Comparison of ENCODE assay signal across 2 cellular contexts in the genomic region with DNA sequence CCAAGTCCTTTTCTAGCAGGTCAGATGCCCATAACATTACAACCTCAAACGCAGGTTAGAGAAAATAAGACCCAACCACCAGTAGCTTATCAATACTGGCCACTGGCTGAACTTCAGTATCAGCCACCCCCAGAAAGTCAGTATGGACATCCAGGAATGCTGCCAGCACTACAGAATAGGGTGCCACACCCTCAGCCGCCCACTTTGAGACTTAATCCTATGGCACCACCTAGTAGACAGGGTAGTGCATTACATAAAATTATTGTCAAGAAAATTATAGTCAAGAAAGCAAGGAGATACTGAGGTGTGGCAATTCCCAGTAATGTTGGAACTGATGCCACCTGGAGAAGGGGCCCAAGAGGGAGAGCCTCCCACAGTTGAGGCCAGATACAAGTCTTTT.
TF ChIP-seq lines count a peak whose summit lies in the region.

No MANE protein-coding gene starts in this region.

TF ChIP-seq in SK-N-SH, 30 proteins besides CTCF, POLR2A, EP300 and RAD21:
- TF ChIP-seq TAF1 (IDR thresholded peaks at IDR 0.05; ENCODE audit: borderline replicate concordance, low read depth, low read length) (no peak), NFIC (IDR thresholded peaks at IDR 0.05; ENCODE audit: borderline replicate concordance) (no peak), EZH2phosphoT487 (IDR thresholded peaks at IDR 0.05; ENCODE audit: borderline replicate concordance, low read depth) (no peak), FOXM1 (IDR thresholded peaks at IDR 0.05; ENCODE audit: low read depth) (no peak)

TF ChIP-seq in SK-N-SH treated with all-trans-retinoic acid at 6 μM for 48 hours, 23 proteins besides CTCF, POLR2A, EP300 and RAD21:
- TF ChIP-seq, protein P1, sequence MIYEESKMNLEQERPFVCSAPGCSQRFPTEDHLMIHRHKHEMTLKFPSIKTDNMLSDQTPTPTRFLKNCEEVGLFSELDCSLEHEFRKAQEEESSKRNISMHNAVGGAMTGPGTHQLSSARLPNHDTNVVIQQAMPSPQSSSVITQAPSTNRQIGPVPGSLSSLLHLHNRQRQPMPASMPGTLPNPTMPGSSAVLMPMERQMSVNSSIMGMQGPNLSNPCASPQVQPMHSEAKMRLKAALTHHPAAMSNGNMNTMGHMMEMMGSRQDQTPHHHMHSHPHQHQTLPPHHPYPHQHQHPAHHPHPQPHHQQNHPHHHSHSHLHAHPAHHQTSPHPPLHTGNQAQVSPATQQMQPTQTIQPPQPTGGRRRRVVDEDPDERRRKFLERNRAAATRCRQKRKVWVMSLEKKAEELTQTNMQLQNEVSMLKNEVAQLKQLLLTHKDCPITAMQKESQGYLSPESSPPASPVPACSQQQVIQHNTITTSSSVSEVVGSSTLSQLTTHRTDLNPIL (CRISPR knock-in tag; IDR thresholded peaks at IDR 0.05; ENCODE audit: low read depth) = no peak
- TF ChIP-seq, protein P2, sequence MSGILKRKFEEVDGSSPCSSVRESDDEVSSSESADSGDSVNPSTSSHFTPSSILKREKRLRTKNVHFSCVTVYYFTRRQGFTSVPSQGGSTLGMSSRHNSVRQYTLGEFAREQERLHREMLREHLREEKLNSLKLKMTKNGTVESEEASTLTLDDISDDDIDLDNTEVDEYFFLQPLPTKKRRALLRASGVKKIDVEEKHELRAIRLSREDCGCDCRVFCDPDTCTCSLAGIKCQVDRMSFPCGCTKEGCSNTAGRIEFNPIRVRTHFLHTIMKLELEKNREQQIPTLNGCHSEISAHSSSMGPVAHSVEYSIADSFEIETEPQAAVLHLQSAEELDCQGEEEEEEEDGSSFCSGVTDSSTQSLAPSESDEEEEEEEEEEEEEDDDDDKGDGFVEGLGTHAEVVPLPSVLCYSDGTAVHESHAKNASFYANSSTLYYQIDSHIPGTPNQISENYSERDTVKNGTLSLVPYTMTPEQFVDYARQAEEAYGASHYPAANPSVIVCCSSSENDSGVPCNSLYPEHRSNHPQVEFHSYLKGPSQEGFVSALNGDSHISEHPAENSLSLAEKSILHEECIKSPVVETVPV (CRISPR knock-in tag; IDR thresholded peaks at IDR 0.05) = no peak
- TF ChIP-seq, protein P3, sequence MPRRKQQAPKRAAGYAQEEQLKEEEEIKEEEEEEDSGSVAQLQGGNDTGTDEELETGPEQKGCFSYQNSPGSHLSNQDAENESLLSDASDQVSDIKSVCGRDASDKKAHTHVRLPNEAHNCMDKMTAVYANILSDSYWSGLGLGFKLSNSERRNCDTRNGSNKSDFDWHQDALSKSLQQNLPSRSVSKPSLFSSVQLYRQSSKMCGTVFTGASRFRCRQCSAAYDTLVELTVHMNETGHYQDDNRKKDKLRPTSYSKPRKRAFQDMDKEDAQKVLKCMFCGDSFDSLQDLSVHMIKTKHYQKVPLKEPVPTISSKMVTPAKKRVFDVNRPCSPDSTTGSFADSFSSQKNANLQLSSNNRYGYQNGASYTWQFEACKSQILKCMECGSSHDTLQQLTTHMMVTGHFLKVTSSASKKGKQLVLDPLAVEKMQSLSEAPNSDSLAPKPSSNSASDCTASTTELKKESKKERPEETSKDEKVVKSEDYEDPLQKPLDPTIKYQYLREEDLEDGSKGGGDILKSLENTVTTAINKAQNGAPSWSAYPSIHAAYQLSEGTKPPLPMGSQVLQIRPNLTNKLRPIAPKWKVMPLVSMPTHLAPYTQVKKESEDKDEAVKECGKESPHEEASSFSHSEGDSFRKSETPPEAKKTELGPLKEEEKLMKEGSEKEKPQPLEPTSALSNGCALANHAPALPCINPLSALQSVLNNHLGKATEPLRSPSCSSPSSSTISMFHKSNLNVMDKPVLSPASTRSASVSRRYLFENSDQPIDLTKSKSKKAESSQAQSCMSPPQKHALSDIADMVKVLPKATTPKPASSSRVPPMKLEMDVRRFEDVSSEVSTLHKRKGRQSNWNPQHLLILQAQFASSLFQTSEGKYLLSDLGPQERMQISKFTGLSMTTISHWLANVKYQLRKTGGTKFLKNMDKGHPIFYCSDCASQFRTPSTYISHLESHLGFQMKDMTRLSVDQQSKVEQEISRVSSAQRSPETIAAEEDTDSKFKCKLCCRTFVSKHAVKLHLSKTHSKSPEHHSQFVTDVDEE (CRISPR knock-in tag; IDR thresholded peaks at IDR 0.05) = no peak
- no peak for TF ChIP-seq BACH2 (CRISPR knock-in tag; IDR thresholded peaks at IDR 0.05; ENCODE audit: borderline replicate concordance)
- no peak for TF ChIP-seq GLIS3 (CRISPR knock-in tag; IDR thresholded peaks at IDR 0.05)
- TF ChIP-seq OSR1 (CRISPR knock-in tag; IDR thresholded peaks at IDR 0.05) = no peak
- TF ChIP-seq ZFP30 (CRISPR knock-in tag; IDR thresholded peaks at IDR 0.05) = no peak
- TF ChIP-seq ISL1 (CRISPR knock-in tag; IDR thresholded peaks at IDR 0.05) = no peak
- no peak for TF ChIP-seq TCF4 (CRISPR knock-in tag; IDR thresholded peaks at IDR 0.05; ENCODE audit: borderline replicate concordance)
TF ChIP-seq in SK-N-SH treated with all-trans-retinoic acid at 6 μM for 48 hours: peak in this region for 0.
